ENCODE assay signal across 26 cellular contexts in the genomic region with DNA sequence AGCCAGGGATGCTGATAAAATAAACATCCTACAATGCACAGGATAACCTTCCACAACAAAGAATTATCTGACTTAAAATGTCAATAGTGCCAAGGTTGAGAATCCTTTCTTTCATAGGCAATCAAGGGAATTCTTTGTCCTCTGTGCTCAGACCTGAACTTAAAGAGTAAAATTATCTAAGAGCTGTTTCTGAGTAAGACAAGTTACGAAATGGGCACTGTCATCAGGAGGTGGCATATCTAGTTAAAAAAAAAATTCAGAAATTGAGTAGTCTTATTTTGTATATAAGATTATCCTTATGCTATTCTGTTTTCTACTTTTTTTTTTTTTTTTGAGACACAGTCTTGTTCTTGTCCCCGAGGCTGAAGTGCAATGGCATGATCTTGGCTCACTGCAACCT.
"Had no signal": no experiment of that assay in that cellular context is flagged by ENCODE, and none has a peak within 500 bp of the region (broad histone marks: within the 10 kb centered on the region; RNA-seq: fewer than 3 reads in every experiment).

No MANE protein-coding gene starts in this region.

- H3K4me3 ChIP-seq: dorsolateral prefrontal cortex, heart right ventricle, lower lobe of right lung, ovary, psoas muscle, thoracic aorta, tibial nerve, upper lobe of left lung had no signal

- H3K27ac ChIP-seq: dorsolateral prefrontal cortex, epithelial cell of prostate, heart right ventricle, lower lobe of right lung, ovary, psoas muscle, thoracic aorta, tibial nerve, upper lobe of left lung had no signal

- ATAC-seq: esophagus mucosa; heart right ventricle; left ventricle myocardium superior; lower lobe of right lung; naive thymus-derived CD8-positive, alpha-beta T cell; psoas muscle; right cardiac atrium; stimulated activated naive B cell treated with anti-CD40 and anti-IgM and Interleukin-4, amounts not matched to agents 10 μg/mL and 1 μg/mL and 100 μg/mL, for 72 hours had no signal

- DNase-seq: dorsolateral prefrontal cortex; effector CD4-positive, alpha-beta T cell; foreskin melanocyte; glutamatergic neuron; heart right ventricle; hypothalamus; immature natural killer cell; islet precursor cell; left ventricle myocardium superior; lower lobe of right lung; naive thymus-derived CD8-positive, alpha-beta T cell; nephron progenitor cell; occipital lobe; ovary; posterior cingulate gyrus; psoas muscle; right cardiac atrium; small intestine; stimulated activated CD4-positive, alpha-beta T cell treated with anti-CD3 and anti-CD28 coated beads, Interleukin-15, amount 100 ng/mL, for 24 hours; stimulated activated CD4-positive, alpha-beta T cell treated with anti-CD3 and anti-CD28 coated beads, Interleukin-2, amount 100 ng/mL, for 48 hours; stimulated activated naive B cell treated with anti-CD40 and anti-IgM and Interleukin-4, amounts not matched to agents 10 μg/mL and 1 μg/mL and 100 μg/mL, for 72 hours; upper lobe of left lung had no signal
